Comparison of ENCODE assay signal across 12 cellular contexts in the genomic region with DNA sequence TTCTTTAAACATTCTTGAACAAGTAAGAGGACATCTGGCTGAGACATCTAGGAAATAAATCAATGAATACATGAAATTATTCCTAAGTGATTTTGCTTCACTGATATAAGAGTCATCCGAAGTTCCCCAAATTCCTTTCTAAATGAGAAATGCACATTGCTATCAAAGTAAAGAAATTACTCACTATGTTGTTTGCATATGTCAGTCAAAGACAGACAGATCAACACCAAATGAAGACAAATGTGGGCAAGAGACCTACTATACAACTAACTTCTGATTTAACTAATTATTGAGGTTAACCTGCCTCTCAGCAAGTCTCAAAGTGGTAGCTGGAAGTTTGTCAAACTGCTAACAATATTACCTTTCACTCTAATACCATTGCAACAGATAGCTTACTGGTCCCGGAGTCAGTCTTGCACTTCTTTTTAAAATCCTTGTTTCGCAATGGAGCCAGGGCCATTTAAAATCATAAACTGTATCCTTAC. TPM values are rescaled to one million over a fixed set of nuclear protein-coding genes. Genes with fewer than 3 reads are reported as not detected.
DNase-seq lines count a peak whose midpoint lies in the region; ATAC-seq and TF ChIP-seq lines count a peak whose summit lies in the region.
"Had no signal": no experiment of that assay in that cellular context is flagged by ENCODE, and none has a peak within 500 bp of the region (broad histone marks: within the 10 kb centered on the region; RNA-seq: fewer than 3 reads in every experiment).

No MANE protein-coding gene starts in this region.

- intact Hi-C loops in sciatic nerve (cut with DNase I): no loop called here

- H3K4me3 ChIP-seq in SK-N-SH (ENCODE audit: low read depth in 2 of 2, low read length in 1 of 2): no peak overlapping the region

- POLR2A ChIA-PET in SK-N-SH (lab: Yijun Ruan, JAX): no interaction called here

- no peaks in the 10 kb centered on the region for H3K9me3 ChIP-seq in SK-N-SH

- CTCF ChIA-PET in SK-N-SH (lab: Yijun Ruan, JAX): interaction anchor here (1.0 kb wide), 1 partner anchor 93 kb away, joined by 3 read pairs; no protein-coding TSS in a partner anchor

- no peak overlapping the region for H3K9ac ChIP-seq in SK-N-SH

- DNase-seq in CD1c-positive myeloid dendritic cell (ENCODE audit: extremely low spot score) (peak; percentile 45), SK-N-SH (no peak), iris pigment epithelial cell (ENCODE audit: low read depth) (peak; percentile 55), sciatic nerve (ENCODE audit: low spot score) (no peak)
- DNase-seq: Calu3, islet precursor cell, NCI-H187 treated with DMSO at 0.1 percent for 48 hours, nephron progenitor cell had no signal

- H3K27ac ChIP-seq in SK-N-SH (ENCODE audit: low read depth in 2 of 2, low read length in 1 of 2): peak overlapping the region in 1 of 2 experiments; percentile 31; a peak in 2 of 4 replicates

- peak; percentile 29 for ATAC-seq in GM18867 (IDR thresholded peaks at IDR 0.05; ENCODE audit: unreplicated experiment)
- ATAC-seq in GM21423 (IDR thresholded peaks at IDR 0.05; ENCODE audit: unreplicated experiment): no peak
- no peak for ATAC-seq in sciatic nerve
- ATAC-seq in HG02588 (IDR thresholded peaks at IDR 0.05; ENCODE audit: unreplicated experiment): no peak
- no peak for ATAC-seq in GM19324 (IDR thresholded peaks at IDR 0.05; ENCODE audit: low FRiP score, unreplicated experiment)

- peaks cover 81 to 86% of the 10 kb centered on the region in 2 experiments for H3K36me3 ChIP-seq in SK-N-SH (replicated peaks in 1 of 2; ENCODE audit: control insufficient read depth in 1 of 2, insufficient read depth in 2 of 2, low read length in 1 of 2)

- peaks cover 21% of the 10 kb centered on the region for H3F3A ChIP-seq in SK-N-SH (replicated peaks; ENCODE audit: insufficient read depth)

- no peak for TF ChIP-seq RAD21 in SK-N-SH (IDR thresholded peaks at IDR 0.05; ENCODE audit: low read length)

- peaks cover 0 to 7% of the 10 kb centered on the region in 2 experiments; a peak in 1 of 4 replicates for H3K4me1 ChIP-seq in SK-N-SH (ENCODE audit: control insufficient read depth in 1 of 2, insufficient read depth in 2 of 2, low read depth in 1 of 2, low read length in 1 of 2)

- H2AFZ ChIP-seq in SK-N-SH (ENCODE audit: low read depth): no peak overlapping the region

- 51% methylated on average over 3 of the region's 3 CpGs for WGBS in SK-N-SH (ENCODE audit: low lambda C conversion rate)

- H3K9me2 ChIP-seq in SK-N-SH: no peaks in the 10 kb centered on the region

- no peak for TF ChIP-seq EP300 in SK-N-SH (IDR thresholded peaks at IDR 0.05; ENCODE audit: borderline replicate concordance in 1 of 2, low read depth in 1 of 2, low read length in 1 of 2)

- no peak overlapping the region for H3K4me2 ChIP-seq in SK-N-SH

- no peaks in the 10 kb centered on the region for H4K20me1 ChIP-seq in SK-N-SH (ENCODE audit: insufficient read depth)

- no peaks in the 10 kb centered on the region for H3K27me3 ChIP-seq in SK-N-SH (ENCODE audit: insufficient read depth)

- peaks cover 10% of the 10 kb centered on the region for H3K79me2 ChIP-seq in SK-N-SH (ENCODE audit: insufficient read depth)

- no peak for TF ChIP-seq CTCF in SK-N-SH (IDR thresholded peaks at IDR 0.05)

TF ChIP-seq in SK-N-SH, 30 proteins besides CTCF, POLR2A, EP300 and RAD21:
- TF ChIP-seq MEF2A (IDR thresholded peaks at IDR 0.05; ENCODE audit: borderline replicate concordance, low read depth): no peak
- TF ChIP-seq NFIC (IDR thresholded peaks at IDR 0.05; ENCODE audit: borderline replicate concordance): no peak
- no peak for TF ChIP-seq ELF1 (IDR thresholded peaks at IDR 0.05)
- TF ChIP-seq, protein P1, sequence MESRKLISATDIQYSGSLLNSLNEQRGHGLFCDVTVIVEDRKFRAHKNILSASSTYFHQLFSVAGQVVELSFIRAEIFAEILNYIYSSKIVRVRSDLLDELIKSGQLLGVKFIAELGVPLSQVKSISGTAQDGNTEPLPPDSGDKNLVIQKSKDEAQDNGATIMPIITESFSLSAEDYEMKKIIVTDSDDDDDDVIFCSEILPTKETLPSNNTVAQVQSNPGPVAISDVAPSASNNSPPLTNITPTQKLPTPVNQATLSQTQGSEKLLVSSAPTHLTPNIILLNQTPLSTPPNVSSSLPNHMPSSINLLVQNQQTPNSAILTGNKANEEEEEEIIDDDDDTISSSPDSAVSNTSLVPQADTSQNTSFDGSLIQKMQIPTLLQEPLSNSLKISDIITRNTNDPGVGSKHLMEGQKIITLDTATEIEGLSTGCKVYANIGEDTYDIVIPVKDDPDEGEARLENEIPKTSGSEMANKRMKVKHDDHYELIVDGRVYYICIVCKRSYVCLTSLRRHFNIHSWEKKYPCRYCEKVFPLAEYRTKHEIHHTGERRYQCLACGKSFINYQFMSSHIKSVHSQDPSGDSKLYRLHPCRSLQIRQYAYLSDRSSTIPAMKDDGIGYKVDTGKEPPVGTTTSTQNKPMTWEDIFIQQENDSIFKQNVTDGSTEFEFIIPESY (IDR thresholded peaks at IDR 0.05; ENCODE audit: borderline replicate concordance, low read depth): no peak
- no peak for TF ChIP-seq POLR2AphosphoS5 (IDR thresholded peaks at IDR 0.05; ENCODE audit: low read depth, low read length)
- TF ChIP-seq PBX3 (IDR thresholded peaks at IDR 0.05): peak; percentile 75
- no peak for TF ChIP-seq RXRA (IDR thresholded peaks at IDR 0.05; ENCODE audit: borderline replicate concordance, low read depth)
- TF ChIP-seq TCF12 (IDR thresholded peaks at IDR 0.05): peak; percentile 31
- TF ChIP-seq FOSL2 (IDR thresholded peaks at IDR 0.05; ENCODE audit: borderline replicate concordance, low read depth): peak; percentile 35; the same call in 1 of the 2 replicates

RNA-seq across cellular contexts. Expression of gene TUT7, which starts 13.2 kb away (rescaled TPM):
- polyA plus RNA-seq in SK-N-SH (2012; rRNA removed): 6.7 and 7.3 TPM in 2 replicates
- polyA plus RNA-seq in SK-N-SH (2012; cell fraction: cytosol; rRNA removed): 8.1 and 11.4 TPM in 2 replicates
- polyA plus RNA-seq in SK-N-SH (2012; cell fraction: nucleus; rRNA removed): 7.6 and 14.5 TPM in 2 replicates
- 33.5 TPM for total RNA-seq in sciatic nerve

RNA-seq across cellular contexts. Expression of gene ISCA1, which starts 58.7 kb away (rescaled TPM):
- polyA plus RNA-seq in SK-N-SH (2012; rRNA removed): 10.9 and 14.7 TPM in 2 replicates
- polyA plus RNA-seq in SK-N-SH (2012; cell fraction: cytosol; rRNA removed): 19.2 and 24.0 TPM in 2 replicates
- polyA plus RNA-seq in SK-N-SH (2012; cell fraction: nucleus; rRNA removed): 5.0 and 13.1 TPM in 2 replicates
- total RNA-seq in sciatic nerve: 32.5 TPM

Comparison
In these comparisons a context has a peak if more than half of its experiments do, and no peak if none do; other contexts are left out.
1. DNase-seq: peak in CD1c-positive myeloid dendritic cell (single experiment) and iris pigment epithelial cell (single experiment); none in SK-N-SH (single experiment) and sciatic nerve (single experiment).